ENCODE assay signal across 10 cellular contexts in genomic region chr6:32148289-32148688, GRCh38. TPM values are rescaled to one million over a fixed set of nuclear protein-coding genes. Genes with fewer than 3 reads are reported as not detected.
DNase-seq lines count a peak whose midpoint lies in the region; ATAC-seq and TF ChIP-seq lines count a peak whose summit lies in the region.
"Had no signal": no experiment of that assay in that cellular context is flagged by ENCODE, and none has a peak within 500 bp of the region (broad histone marks: within the 10 kb centered on the region; RNA-seq: fewer than 3 reads in every experiment).

No MANE protein-coding gene starts in this region.

- no peaks in the 10 kb centered on the region for H3K9me3 Mint-ChIP-seq in activated naive CD4-positive, alpha-beta T cell treated with anti-CD3 and anti-CD28 coated beads for 36 hours

- 22 to 51% (median 30%) methylated on average over 12 of the region's 12 CpGs for WGBS in stomach, 5 donors

- TF ChIP-seq EP300 in stomach (IDR thresholded peaks at IDR 0.05): no peak

- peaks cover 8% of the 10 kb centered on the region for H3K27me3 Mint-ChIP-seq in activated naive CD4-positive, alpha-beta T cell treated with anti-CD3 and anti-CD28 coated beads for 36 hours (ENCODE audit: low read depth)

- no peaks in the 10 kb centered on the region for H3K36me3 Mint-ChIP-seq in activated naive CD4-positive, alpha-beta T cell treated with anti-CD3 and anti-CD28 coated beads for 36 hours (ENCODE audit: low read depth)

- H3K9me3 ChIP-seq in adipocyte (ENCODE audit: control insufficient read depth, low read length) (no peaks in the 10 kb centered on the region), stomach (no peaks in the 10 kb centered on the region)

- H3K4me1 ChIP-seq in adipocyte (ENCODE audit: control insufficient read depth, insufficient read depth, low read length): peaks cover 17% of the 10 kb centered on the region
- peaks cover 19 to 49% (median 39%) of the 10 kb centered on the region in 4 donors for H3K4me1 ChIP-seq in stomach

- ATAC-seq in left colon: peak; percentile 30

- H3K27ac ChIP-seq in stomach: peak overlapping the region in 3 of 5 donors; percentile 46 to 55 (median 54)
- H3K27ac ChIP-seq: KMS-11 had no signal

- H3K27ac Mint-ChIP-seq in activated naive CD4-positive, alpha-beta T cell treated with anti-CD3 and anti-CD28 coated beads for 36 hours: no peak overlapping the region

- peak overlapping the region; percentile 76 for H3K4me3 Mint-ChIP-seq in activated naive CD4-positive, alpha-beta T cell treated with anti-CD3 and anti-CD28 coated beads for 36 hours

- peaks cover 42% of the 10 kb centered on the region for H3K4me1 Mint-ChIP-seq in activated naive CD4-positive, alpha-beta T cell treated with anti-CD3 and anti-CD28 coated beads for 36 hours (ENCODE audit: low read depth)

- peak overlapping the region; percentile 36 for H3K9ac ChIP-seq in adipocyte (ENCODE audit: low read length)
- H3K9ac ChIP-seq: KMS-11 had no signal

- DNase-seq in activated naive CD4-positive, alpha-beta T cell treated with anti-CD3 and anti-CD28 coated beads for 36 hours: no peak
- no peak for DNase-seq in activated naive CD4-positive, alpha-beta T cell treated with anti-CD3 and anti-CD28 coated beads, Interleukin-2, amount 50 U/mL, for 16 hours
- DNase-seq in adipocyte (ENCODE audit: low read depth): no peak
- DNase-seq in left colon: no peak
- DNase-seq in stomach: no peak
- DNase-seq in NCI-H146 treated with DMSO at 0.1 percent for 48 hours (lab: John Stamatoyannopoulos, UW; ENCODE audit: unreplicated experiment): no peak
- DNase-seq in SHP77 (lab: John Stamatoyannopoulos, UW): no peak
- no peak for DNase-seq in activated CD8-positive, alpha-beta memory T cell treated with anti-CD3 and anti-CD28 coated beads, Interleukin-2, amount 50 U/mL, for 48 hours
- DNase-seq: NCI-H2171 treated with DMSO at 0.1 percent for 48 hours had no signal

- CTCF ChIA-PET in activated naive CD4-positive, alpha-beta T cell treated with anti-CD3 and anti-CD28 coated beads for 36 hours (lab: Charles Lee): interaction anchor here (0.8 kb wide), 1 partner anchor 12 kb away, joined by 4 read pairs; no protein-coding TSS in a partner anchor

- H3K36me3 ChIP-seq in adipocyte (ENCODE audit: control insufficient read depth, insufficient read depth, low read length, severe bottlenecking): no peaks in the 10 kb centered on the region
- peaks cover 0 to 13% (median 5%) of the 10 kb centered on the region in 4 donors for H3K36me3 ChIP-seq in stomach

- TF ChIP-seq CTCF in stomach (IDR thresholded peaks at IDR 0.05): no peak

- no peak for TF ChIP-seq POLR2A in stomach (IDR thresholded peaks at IDR 0.05)

- H3K27me3 ChIP-seq in adipocyte (replicated peaks; ENCODE audit: control insufficient read depth, insufficient read depth, low read length) (peaks cover 6% of the 10 kb centered on the region), stomach (peaks cover 0 to 34% (median 0%) of the 10 kb centered on the region in 3 donors)

- intact Hi-C loops in activated naive CD4-positive, alpha-beta T cell treated with anti-CD3 and anti-CD28 coated beads for 36 hours (cut with micrococcal nuclease): loop anchor here (1.0 kb wide), 1 partner anchor 18 kb away; the partner anchor contains the start of gene FKBPL
- intact Hi-C loops in left colon (cut with DNase I, micrococcal nuclease): no loop called here
- intact Hi-C loops in stomach (cut with DNase I; ENCODE audit: low total_unique reads): no loop called here

- H3K4me3 ChIP-seq in adipocyte (ENCODE audit: low read length) (peak overlapping the region; percentile 75), stomach (peak overlapping the region; percentile 32 to 44 (median 40))

RNA-seq across cellular contexts. Expression of gene PRRT1, which starts 3.5 kb away (rescaled TPM):
- 1 to 10 TPM; 1.1 TPM for total RNA-seq in activated naive CD4-positive, alpha-beta T cell treated with anti-CD3 and anti-CD28 coated beads for 36 hours
- total RNA-seq in left colon (1 to 10 TPM; 1.0 to 2.0 TPM), stomach (under 1 TPM in 3 of 5 donors, not detected in 2; 0.18 to 0.87 (median 0.87) TPM)
- polyA plus RNA-seq in stomach: 1 to 10 TPM; 1.9 to 6.0 (median 3.4) TPM

RNA-seq across cellular contexts. Expression of gene PPT2, which starts 5.7 kb away (rescaled TPM):
- 10 to 100 TPM; 13.2 to 14.8 TPM for total RNA-seq in activated naive CD4-positive, alpha-beta T cell treated with anti-CD3 and anti-CD28 coated beads for 36 hours
- 10 to 100 TPM; 18.8 to 19.9 TPM for total RNA-seq in left colon
- total RNA-seq in stomach: 10 to 100 TPM in 4 of 5 donors, 1 to 10 TPM in 1; 5.8 to 73.0 (median 35.7) TPM
- 10 to 100 TPM in 1 of 3 donors, 1 to 10 TPM in 2; 5.8 to 11.1 (median 7.9) TPM for polyA plus RNA-seq in stomach

RNA-seq across cellular contexts. Expression of gene EGFL8, which starts 16.1 kb away (rescaled TPM):
- total RNA-seq in activated naive CD4-positive, alpha-beta T cell treated with anti-CD3 and anti-CD28 coated beads for 36 hours: 1 to 10 TPM; 6.1 to 9.5 TPM
- total RNA-seq in left colon: 10 to 100 TPM; 13.7 to 19.9 TPM
- total RNA-seq in stomach: 100 to 1,000 TPM in 1 of 5 donors, 10 to 100 TPM in 2, 1 to 10 TPM in 1, under 1 TPM in 1; 0.87 to 224 (median 10.1) TPM
- polyA plus RNA-seq in stomach: 10 to 100 TPM; 14.6 to 30.3 (median 16.6) TPM

RNA-seq across cellular contexts. Expression of gene FKBPL, which starts 18.2 kb away (rescaled TPM):
- total RNA-seq in activated naive CD4-positive, alpha-beta T cell treated with anti-CD3 and anti-CD28 coated beads for 36 hours: 1 to 10 TPM; 6.0 to 6.2 TPM
- 1 to 10 TPM; 4.6 to 4.9 TPM for total RNA-seq in left colon
- 1 to 10 TPM in 2 of 5 donors, under 1 TPM in 1, not detected in 2; 0.45 to 3.3 (median 3.2) TPM for total RNA-seq in stomach
- 1 to 10 TPM; 2.7 to 9.6 (median 8.5) TPM for polyA plus RNA-seq in stomach

RNA-seq across cellular contexts. Expression of gene ATF6B, which starts 20.2 kb away (rescaled TPM):
- total RNA-seq in activated naive CD4-positive, alpha-beta T cell treated with anti-CD3 and anti-CD28 coated beads for 36 hours: 10 to 100 TPM; 68.2 to 69.4 TPM
- total RNA-seq in left colon (100 to 1,000 TPM in 1 of 2 donors, 10 to 100 TPM in 1; 83.7 to 111 TPM), stomach (100 to 1,000 TPM in 2 of 5 donors, 10 to 100 TPM in 3; 22.8 to 718 (median 73.3) TPM)
- 10 to 100 TPM; 20.9 to 48.1 (median 24.4) TPM for polyA plus RNA-seq in stomach
